In genomic region chr11:134743809-134744195, GRCh38 we compare ENCODE assay signal across 18 cellular contexts.
"Had no signal": no experiment of that assay in that cellular context is flagged by ENCODE, and none has a peak within 500 bp of the region (broad histone marks: within the 10 kb centered on the region; RNA-seq: fewer than 3 reads in every experiment).

No MANE protein-coding gene starts in this region.

- H3K9me3 Mint-ChIP-seq: natural killer cell treated with Interleukin-12 subunit alpha and Interleukin-12 subunit beta and Interleukin-15 and Interleukin-18, amount 100 ng/mL, for 72 hours; stimulated activated naive CD8-positive, alpha-beta T cell treated with anti-CD3 and anti-CD28 coated beads, Interleukin-15, Interleukin-2, amounts not matched to agents 100 ng/mL and 50 ng/mL, for 24 hours had no signal

- H3K4me3 ChIP-seq: dorsolateral prefrontal cortex, heart left ventricle, psoas muscle, tibial artery, upper lobe of left lung, uterus had no signal

- H3K27ac ChIP-seq: dorsolateral prefrontal cortex, heart left ventricle, psoas muscle, tibial artery, upper lobe of left lung, uterus had no signal

- H3K9me3 ChIP-seq: tibial artery, uterus had no signal

- H3K4me1 ChIP-seq: psoas muscle, uterus had no signal

- H3K36me3 ChIP-seq: heart left ventricle, tibial artery, upper lobe of left lung, uterus had no signal

- H3K4me3 Mint-ChIP-seq: mesothelial cell of epicardium; natural killer cell treated with Interleukin-12 subunit alpha and Interleukin-12 subunit beta and Interleukin-15 and Interleukin-18, amount 100 ng/mL, for 72 hours; stimulated activated memory B cell treated with anti-CD40 and anti-IgM and Interleukin-4, amounts not matched to agents 10 μg/mL and 1 μg/mL and 100 μg/mL, for 72 hours; stimulated activated naive CD8-positive, alpha-beta T cell treated with anti-CD3 and anti-CD28 coated beads, Interleukin-15, Interleukin-2, amounts not matched to agents 100 ng/mL and 50 ng/mL, for 24 hours had no signal

- H3K27ac Mint-ChIP-seq: mesothelial cell of epicardium; natural killer cell treated with Interleukin-12 subunit alpha and Interleukin-12 subunit beta and Interleukin-15 and Interleukin-18, amount 100 ng/mL, for 72 hours; stimulated activated memory B cell treated with anti-CD40 and anti-IgM and Interleukin-4, amounts not matched to agents 10 μg/mL and 1 μg/mL and 100 μg/mL, for 72 hours; stimulated activated naive CD8-positive, alpha-beta T cell treated with anti-CD3 and anti-CD28 coated beads, Interleukin-15, Interleukin-2, amounts not matched to agents 100 ng/mL and 50 ng/mL, for 24 hours had no signal

- ATAC-seq: esophagus mucosa; heart left ventricle; psoas muscle; stimulated activated memory B cell treated with anti-CD40 and anti-IgM and Interleukin-4, amounts not matched to agents 10 μg/mL and 1 μg/mL and 100 μg/mL, for 72 hours had no signal

- H3K4me1 Mint-ChIP-seq: stimulated activated memory B cell treated with anti-CD40 and anti-IgM and Interleukin-4, amounts not matched to agents 10 μg/mL and 1 μg/mL and 100 μg/mL, for 72 hours had no signal

- H3K27me3 ChIP-seq: tibial artery, upper lobe of left lung, uterus had no signal

- H3K36me3 Mint-ChIP-seq: mesothelial cell of epicardium; natural killer cell treated with Interleukin-12 subunit alpha and Interleukin-12 subunit beta and Interleukin-15 and Interleukin-18, amount 100 ng/mL, for 72 hours; stimulated activated memory B cell treated with anti-CD40 and anti-IgM and Interleukin-4, amounts not matched to agents 10 μg/mL and 1 μg/mL and 100 μg/mL, for 72 hours had no signal

- H3K27me3 Mint-ChIP-seq: stimulated activated naive CD8-positive, alpha-beta T cell treated with anti-CD3 and anti-CD28 coated beads, Interleukin-15, Interleukin-2, amounts not matched to agents 100 ng/mL and 50 ng/mL, for 24 hours had no signal

- DNase-seq: cortex of kidney; dorsolateral prefrontal cortex; effector CD8-positive, alpha-beta T cell; hypothalamus; mammary epithelial cell; occipital lobe; psoas muscle; small intestine; stimulated activated CD4-positive, alpha-beta T cell treated with anti-CD3 and anti-CD28 coated beads, Interleukin-12 subunit alpha, Interleukin-12 subunit beta, amount 100 ng/mL, for 4 hours; tibial artery; upper lobe of left lung; uterus had no signal
